Comparison of ENCODE assay signal across 1 cellular context in genomic region chr9:19925674-19926503, GRCh38.
A peak's percentile ranks its signal among the peaks of the same experiment; 100 is the strongest.
TF ChIP-seq lines count a peak whose summit lies in the region.

No MANE protein-coding gene starts in this region.

TF ChIP-seq in HepG2, 621 proteins besides CTCF, POLR2A, EP300 and RAD21 (continued from another document):
- no peak for TF ChIP-seq AKNA (CRISPR knock-in tag; IDR thresholded peaks at IDR 0.05; ENCODE audit: borderline replicate concordance)
- no peak for TF ChIP-seq THYN1 (CRISPR knock-in tag; IDR thresholded peaks at IDR 0.05; ENCODE audit: borderline replicate concordance, low read depth)
- TF ChIP-seq MTA1 (CRISPR knock-in tag; IDR thresholded peaks at IDR 0.05; ENCODE audit: borderline replicate concordance), result no peak
- TF ChIP-seq ZNF776 (CRISPR knock-in tag; IDR thresholded peaks at IDR 0.05), result no peak
- peak; percentile 22; the same call in 1 of the 2 replicates for TF ChIP-seq SALL1 (CRISPR knock-in tag; IDR thresholded peaks at IDR 0.05)
- TF ChIP-seq XRCC5 (optimal IDR thresholded peaks at IDR 0.05; ENCODE audit: low read length), result peak; percentile 39
- TF ChIP-seq ZNF777 (CRISPR knock-in tag; IDR thresholded peaks at IDR 0.05), result no peak
- TF ChIP-seq, protein P1, sequence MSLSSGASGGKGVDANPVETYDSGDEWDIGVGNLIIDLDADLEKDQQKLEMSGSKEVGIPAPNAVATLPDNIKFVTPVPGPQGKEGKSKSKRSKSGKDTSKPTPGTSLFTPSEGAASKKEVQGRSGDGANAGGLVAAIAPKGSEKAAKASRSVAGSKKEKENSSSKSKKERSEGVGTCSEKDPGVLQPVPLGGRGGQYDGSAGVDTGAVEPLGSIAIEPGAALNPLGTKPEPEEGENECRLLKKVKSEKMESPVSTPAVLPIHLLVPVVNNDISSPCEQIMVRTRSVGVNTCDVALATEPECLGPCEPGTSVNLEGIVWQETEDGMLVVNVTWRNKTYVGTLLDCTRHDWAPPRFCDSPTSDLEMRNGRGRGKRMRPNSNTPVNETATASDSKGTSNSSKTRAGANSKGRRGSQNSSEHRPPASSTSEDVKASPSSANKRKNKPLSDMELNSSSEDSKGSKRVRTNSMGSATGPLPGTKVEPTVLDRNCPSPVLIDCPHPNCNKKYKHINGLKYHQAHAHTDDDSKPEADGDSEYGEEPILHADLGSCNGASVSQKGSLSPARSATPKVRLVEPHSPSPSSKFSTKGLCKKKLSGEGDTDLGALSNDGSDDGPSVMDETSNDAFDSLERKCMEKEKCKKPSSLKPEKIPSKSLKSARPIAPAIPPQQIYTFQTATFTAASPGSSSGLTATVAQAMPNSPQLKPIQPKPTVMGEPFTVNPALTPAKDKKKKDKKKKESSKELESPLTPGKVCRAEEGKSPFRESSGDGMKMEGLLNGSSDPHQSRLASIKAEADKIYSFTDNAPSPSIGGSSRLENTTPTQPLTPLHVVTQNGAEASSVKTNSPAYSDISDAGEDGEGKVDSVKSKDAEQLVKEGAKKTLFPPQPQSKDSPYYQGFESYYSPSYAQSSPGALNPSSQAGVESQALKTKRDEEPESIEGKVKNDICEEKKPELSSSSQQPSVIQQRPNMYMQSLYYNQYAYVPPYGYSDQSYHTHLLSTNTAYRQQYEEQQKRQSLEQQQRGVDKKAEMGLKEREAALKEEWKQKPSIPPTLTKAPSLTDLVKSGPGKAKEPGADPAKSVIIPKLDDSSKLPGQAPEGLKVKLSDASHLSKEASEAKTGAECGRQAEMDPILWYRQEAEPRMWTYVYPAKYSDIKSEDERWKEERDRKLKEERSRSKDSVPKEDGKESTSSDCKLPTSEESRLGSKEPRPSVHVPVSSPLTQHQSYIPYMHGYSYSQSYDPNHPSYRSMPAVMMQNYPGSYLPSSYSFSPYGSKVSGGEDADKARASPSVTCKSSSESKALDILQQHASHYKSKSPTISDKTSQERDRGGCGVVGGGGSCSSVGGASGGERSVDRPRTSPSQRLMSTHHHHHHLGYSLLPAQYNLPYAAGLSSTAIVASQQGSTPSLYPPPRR (CRISPR knock-in tag; IDR thresholded peaks at IDR 0.05; ENCODE audit: borderline replicate concordance), result no peak
- TF ChIP-seq ZNF512 (CRISPR knock-in tag; IDR thresholded peaks at IDR 0.05), result no peak
- TF ChIP-seq, protein P2, sequence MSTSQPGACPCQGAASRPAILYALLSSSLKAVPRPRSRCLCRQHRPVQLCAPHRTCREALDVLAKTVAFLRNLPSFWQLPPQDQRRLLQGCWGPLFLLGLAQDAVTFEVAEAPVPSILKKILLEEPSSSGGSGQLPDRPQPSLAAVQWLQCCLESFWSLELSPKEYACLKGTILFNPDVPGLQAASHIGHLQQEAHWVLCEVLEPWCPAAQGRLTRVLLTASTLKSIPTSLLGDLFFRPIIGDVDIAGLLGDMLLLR (CRISPR knock-in tag; IDR thresholded peaks at IDR 0.05), result no peak
TF ChIP-seq in HepG2: peak in this region for 14.
